In the genomic region with DNA sequence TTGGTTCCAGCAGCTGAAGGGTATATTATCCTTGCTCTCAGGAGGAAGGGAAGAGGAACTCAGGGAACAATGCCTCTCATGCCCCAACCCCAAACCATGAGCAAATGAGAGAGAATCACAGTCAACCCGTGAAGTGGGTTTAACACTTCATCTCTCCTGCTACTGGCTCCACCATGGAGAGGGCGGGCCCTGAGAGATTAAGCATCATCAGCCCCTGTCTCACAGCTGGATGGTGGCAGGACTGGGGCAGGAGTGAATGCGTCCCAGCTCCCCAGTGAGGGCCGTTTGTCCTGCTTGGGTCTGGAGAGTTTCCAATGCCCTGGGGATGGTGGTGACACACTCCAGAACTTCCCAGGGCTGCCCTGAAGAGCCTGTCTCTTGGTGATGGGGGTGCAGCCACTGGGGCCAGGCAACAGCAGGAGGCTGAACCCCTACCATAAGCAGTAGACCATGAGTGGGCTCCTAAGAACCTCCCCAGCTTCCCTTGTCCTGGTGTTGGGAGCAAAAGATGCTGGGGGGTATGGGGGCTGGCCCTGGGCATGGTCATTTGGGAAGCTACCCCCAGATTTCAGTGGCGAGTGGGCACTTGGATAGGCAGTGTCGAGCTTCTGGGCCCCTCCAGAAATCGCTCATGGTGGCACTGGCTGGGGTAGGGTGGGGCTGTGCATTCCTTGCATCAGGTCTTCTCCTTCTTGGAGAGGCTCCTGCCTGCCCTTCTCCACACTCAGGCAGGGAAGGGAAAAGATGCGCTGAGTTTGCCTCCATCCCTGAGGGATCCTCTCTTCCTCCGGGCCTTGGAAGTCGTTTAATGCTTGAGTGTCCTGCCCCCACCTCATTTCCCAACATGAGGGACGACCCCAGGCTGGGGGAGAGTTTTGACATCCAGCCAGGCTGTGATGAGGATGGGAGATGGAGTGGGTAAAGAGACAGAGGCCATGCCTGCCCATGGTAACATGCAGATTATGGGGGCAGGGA, we compare ENCODE assay signal across 15 cellular contexts.
DNase-seq lines count a peak whose midpoint lies in the region; ATAC-seq and TF ChIP-seq lines count a peak whose summit lies in the region.
"Had no signal": no experiment of that assay in that cellular context is flagged by ENCODE, and none has a peak within 500 bp of the region (broad histone marks: within the 10 kb centered on the region; RNA-seq: fewer than 3 reads in every experiment).

No MANE protein-coding gene starts in this region.

- H3K9ac ChIP-seq in BLaER1 treated with 17β-estradiol and CSF1 and Interleukin-3, amounts not matched to agents 10 nM and 100 nM = no peak overlapping the region
- H3K9ac ChIP-seq in mesendoderm (ENCODE audit: low read length) = no peak overlapping the region

- H2AK5ac ChIP-seq in mesendoderm (ENCODE audit: low read length) = no peak overlapping the region

- no CpG with 5 or more reads among the region's 11 CpGs for WGBS in mesendoderm (ENCODE audit: extremely low coverage, insufficient coverage, low lambda C conversion rate)
- WGBS in sigmoid colon, 2 donors = 68 to 70% methylated on average over 11 of the region's 11 CpGs
- 48% methylated on average over 4 of the region's 11 CpGs; no CpG with 5 or more reads in 1 of the 2 donors for WGBS in gastroesophageal sphincter (ENCODE audit: low coverage in 1 of 2), 2 donors

- H3K4ac ChIP-seq in mesendoderm (ENCODE audit: low read depth, low read length) = no peak overlapping the region

- H3K79me2 ChIP-seq in mesendoderm (ENCODE audit: control insufficient read depth, insufficient read depth, low read length) = no peaks in the 10 kb centered on the region

- H3K9me3 ChIP-seq in BLaER1 treated with 17β-estradiol and CSF1 and Interleukin-3, amounts not matched to agents 10 nM and 100 nM (replicated peaks in 1 of 11) = no peaks in the 10 kb centered on the region
- no peaks in the 10 kb centered on the region for H3K9me3 ChIP-seq in sigmoid colon
- H3K9me3 ChIP-seq in gastroesophageal sphincter = no peaks in the 10 kb centered on the region

- no peaks in the 10 kb centered on the region for H3K4me1 Mint-ChIP-seq in naive thymus-derived CD8-positive, alpha-beta T cell

- peak overlapping the region in 6 of 11 experiments; percentile 68 to 83 (median 73); a peak in 6 of 22 replicates for H3K4me2 ChIP-seq in BLaER1 treated with 17β-estradiol and CSF1 and Interleukin-3, amounts not matched to agents 10 nM and 100 nM
- H3K4me2 ChIP-seq in mesendoderm (ENCODE audit: low read length) = no peak overlapping the region

- H3K36me3 Mint-ChIP-seq in naive thymus-derived CD8-positive, alpha-beta T cell = no peaks in the 10 kb centered on the region

- H3K4me3 ChIP-seq in BLaER1 treated with 17β-estradiol and CSF1 and Interleukin-3, amounts not matched to agents 10 nM and 100 nM = no peak overlapping the region
- H3K4me3 ChIP-seq in mesendoderm (ENCODE audit: low read length) (no peak overlapping the region), sigmoid colon (no peak overlapping the region), gastroesophageal sphincter (no peak overlapping the region)

- no peak overlapping the region for H4K5ac ChIP-seq in mesendoderm (ENCODE audit: low read length)

- no peak overlapping the region for H3K23ac ChIP-seq in mesendoderm (ENCODE audit: low read length)

- H2BK5ac ChIP-seq in mesendoderm (ENCODE audit: low read length) = peak overlapping the region; percentile 18

- H3K27ac ChIP-seq in BLaER1 treated with 17β-estradiol and CSF1 and Interleukin-3, amounts not matched to agents 10 nM and 100 nM = no peak overlapping the region
- peak overlapping the region; percentile 68 for H3K27ac ChIP-seq in mesendoderm (ENCODE audit: low read depth, low read length)
- no peak overlapping the region for H3K27ac ChIP-seq in sigmoid colon
- no peak overlapping the region for H3K27ac ChIP-seq in gastroesophageal sphincter

- no peaks in the 10 kb centered on the region for H3K79me1 ChIP-seq in mesendoderm (ENCODE audit: low read length)

- no peak overlapping the region for H4K8ac ChIP-seq in mesendoderm (ENCODE audit: low read depth, low read length)

- no peak for ATAC-seq in naive thymus-derived CD8-positive, alpha-beta T cell
- ATAC-seq in GM18502 (IDR thresholded peaks at IDR 0.05; ENCODE audit: poor library complexity, unreplicated experiment) = no peak
- ATAC-seq in gastroesophageal sphincter = no peak
- ATAC-seq: HCT116 had no signal

- intact Hi-C loops in sigmoid colon (cut with DNase I) = no loop called here

- TF ChIP-seq CTCF in sigmoid colon (IDR thresholded peaks at IDR 0.05) (no peak), gastroesophageal sphincter (IDR thresholded peaks at IDR 0.05) (no peak)

- peaks cover 5 to 60% (median 55%) of the 10 kb centered on the region in 10 experiments; a peak in 18 of 20 replicates for H3K4me1 ChIP-seq in BLaER1 treated with 17β-estradiol and CSF1 and Interleukin-3, amounts not matched to agents 10 nM and 100 nM
- H3K4me1 ChIP-seq in mesendoderm (ENCODE audit: control insufficient read depth, low read depth, low read length) = no peaks in the 10 kb centered on the region
- no peaks in the 10 kb centered on the region for H3K4me1 ChIP-seq in sigmoid colon
- H3K4me1 ChIP-seq in gastroesophageal sphincter = no peaks in the 10 kb centered on the region

- no peak overlapping the region for H3K27ac Mint-ChIP-seq in naive thymus-derived CD8-positive, alpha-beta T cell
- H3K27ac Mint-ChIP-seq: CD4-positive, alpha-beta T cell had no signal

- DNase-seq in M059J (ENCODE audit: low read depth) = peak; percentile 15
- peak; percentile 65 for DNase-seq in mesendoderm
- DNase-seq in sigmoid colon = peak; percentile 41
- no peak for DNase-seq in naive thymus-derived CD8-positive, alpha-beta T cell
- DNase-seq in NCI-H2227 (lab: John Stamatoyannopoulos, UW; ENCODE audit: unreplicated experiment) = no peak
- DNase-seq: Calu3; CD4-positive, alpha-beta T cell; DMS 273 treated with DMSO at 0.1 percent for 48 hours; DMS79; GDM1; KBM-7 had no signal

- peak overlapping the region; percentile 39 for H3K56ac ChIP-seq in mesendoderm (ENCODE audit: low read length)

- H2BK120ac ChIP-seq in mesendoderm (ENCODE audit: low read depth, low read length) = no peak overlapping the region

- no peaks in the 10 kb centered on the region for H3K36me3 ChIP-seq in BLaER1 treated with 17β-estradiol and CSF1 and Interleukin-3, amounts not matched to agents 10 nM and 100 nM
- H3K36me3 ChIP-seq in mesendoderm (ENCODE audit: control insufficient read depth, insufficient read depth, low read length) = no peaks in the 10 kb centered on the region
- no peaks in the 10 kb centered on the region for H3K36me3 ChIP-seq in sigmoid colon
- H3K36me3 ChIP-seq in gastroesophageal sphincter = no peaks in the 10 kb centered on the region

- TF ChIP-seq EP300 in sigmoid colon (IDR thresholded peaks at IDR 0.05) (no peak), gastroesophageal sphincter (IDR thresholded peaks at IDR 0.05) (no peak)

- POLR2A ChIA-PET in naive thymus-derived CD8-positive, alpha-beta T cell (lab: Charles Lee) = no interaction called here

- no peak overlapping the region for H3K18ac ChIP-seq in mesendoderm (ENCODE audit: low read length)

- no peak overlapping the region for H2BK15ac ChIP-seq in mesendoderm (replicated peaks; ENCODE audit: low read depth)

- no peak overlapping the region for H3K4me3 Mint-ChIP-seq in naive thymus-derived CD8-positive, alpha-beta T cell
- H3K4me3 Mint-ChIP-seq: CD4-positive, alpha-beta T cell had no signal

- H3K27me3 ChIP-seq in BLaER1 treated with 17β-estradiol and CSF1 and Interleukin-3, amounts not matched to agents 10 nM and 100 nM = no peaks in the 10 kb centered on the region
- H3K27me3 ChIP-seq in mesendoderm (ENCODE audit: insufficient read depth, low read length, poor library complexity) (no peaks in the 10 kb centered on the region), sigmoid colon (peaks cover 0 to 3% (median 0%) of the 10 kb centered on the region in 3 donors), gastroesophageal sphincter (peaks cover 29% of the 10 kb centered on the region)

- TF ChIP-seq POLR2A in sigmoid colon (IDR thresholded peaks at IDR 0.05) (no peak), gastroesophageal sphincter (IDR thresholded peaks at IDR 0.05) (no peak)

- H3K27me3 Mint-ChIP-seq in naive thymus-derived CD8-positive, alpha-beta T cell = peaks cover 6 to 50% (median 36%) of the 10 kb centered on the region in 5 donors

- H4K20me1 ChIP-seq in BLaER1 treated with 17β-estradiol and CSF1 and Interleukin-3, amounts not matched to agents 10 nM and 100 nM = no peaks in the 10 kb centered on the region

- H3K9me3 Mint-ChIP-seq in naive thymus-derived CD8-positive, alpha-beta T cell = peaks cover 0 to 2% (median 0%) of the 10 kb centered on the region in 9 donors
- H3K9me3 Mint-ChIP-seq: CD4-positive, alpha-beta T cell had no signal

Comparison
In these comparisons a context has a peak if more than half of its experiments do, and no peak if none do; other contexts are left out.
1. DNase-seq: peak in M059J (single experiment), mesendoderm (single experiment) and sigmoid colon (single experiment); none in naive thymus-derived CD8-positive, alpha-beta T cell (0 of 10) and NCI-H2227 (single experiment).